In genomic region chr3:46131884-46132478, GRCh38 we compare ENCODE assay signal across 21 cellular contexts.
DNase-seq lines count a peak whose midpoint lies in the region; ATAC-seq and TF ChIP-seq lines count a peak whose summit lies in the region.
"Had no signal": no experiment of that assay in that cellular context is flagged by ENCODE, and none has a peak within 500 bp of the region (broad histone marks: within the 10 kb centered on the region; RNA-seq: fewer than 3 reads in every experiment).

No MANE protein-coding gene starts in this region.

- no peak overlapping the region for H4K12ac ChIP-seq in trophoblast cell (ENCODE audit: low read depth, low read length)

- no peak overlapping the region for H3K4me2 ChIP-seq in trophoblast cell (ENCODE audit: low read length)
- H3K4me2 ChIP-seq: A549, BLaER1 had no signal

- H3K27me3 ChIP-seq in trophoblast cell (ENCODE audit: insufficient read depth, low read length) (no peaks in the 10 kb centered on the region), aorta (ENCODE audit: control insufficient read depth in 1 of 2, insufficient read depth in 2 of 2, low read length in 1 of 2) (no peaks in the 10 kb centered on the region), body of pancreas (no peaks in the 10 kb centered on the region)
- H3K27me3 ChIP-seq: BLaER1 had no signal

- no peaks in the 10 kb centered on the region for H3K36me3 ChIP-seq in trophoblast cell (ENCODE audit: control insufficient read depth in 1 of 2, insufficient read depth in 2 of 2, low read length in 2 of 2)
- H3K36me3 ChIP-seq in aorta (ENCODE audit: control insufficient read depth in 1 of 2, insufficient read depth in 2 of 2, low read length in 1 of 2), result no peaks in the 10 kb centered on the region
- H3K36me3 ChIP-seq in body of pancreas (replicated peaks in 1 of 2; ENCODE audit: insufficient read depth in 1 of 2, low read depth in 2 of 2), result no peaks in the 10 kb centered on the region
- H3K36me3 ChIP-seq: BLaER1, HAP-1 had no signal

- H3K9me3 ChIP-seq in trophoblast cell (ENCODE audit: insufficient read depth, low read depth, low read length) (no peaks in the 10 kb centered on the region), aorta (ENCODE audit: control insufficient read depth, low read length) (no peaks in the 10 kb centered on the region), body of pancreas (no peaks in the 10 kb centered on the region)
- H3K9me3 ChIP-seq: A549, BLaER1, HAP-1 had no signal

- peaks cover 0 to 3% (median 0%) of the 10 kb centered on the region in 3 donors for H3K27me3 Mint-ChIP-seq in CD14-positive monocyte (ENCODE audit: low read depth in 3 of 3)
- H3K27me3 Mint-ChIP-seq: IgD-negative memory B cell had no signal

- H3K9ac ChIP-seq in trophoblast cell (ENCODE audit: low read length), result no peak overlapping the region
- H3K9ac ChIP-seq: BLaER1, GM23248 had no signal

- H3K79me1 ChIP-seq in trophoblast cell (ENCODE audit: low read length), result peaks cover 19% of the 10 kb centered on the region

- H2AFZ ChIP-seq in trophoblast cell (ENCODE audit: insufficient read depth, low read length, poor library complexity), result no peak overlapping the region
- H2AFZ ChIP-seq: GM23248 had no signal

- no peak overlapping the region for H3K4me3 Mint-ChIP-seq in CD14-positive monocyte
- H3K4me3 Mint-ChIP-seq: CD8-positive, alpha-beta T cell had no signal

- no peak for TF ChIP-seq POLR2A in body of pancreas (IDR thresholded peaks at IDR 0.05)

- H3K4me1 ChIP-seq in trophoblast cell (ENCODE audit: control insufficient read depth in 1 of 2, insufficient read depth in 2 of 2, low read length in 2 of 2) (peaks cover 4 to 11% of the 10 kb centered on the region in 2 experiments), aorta (ENCODE audit: control insufficient read depth in 1 of 2, insufficient read depth in 2 of 2, low read length in 2 of 2) (no peaks in the 10 kb centered on the region), body of pancreas (no peaks in the 10 kb centered on the region)
- H3K4me1 ChIP-seq: A549, HAP-1 had no signal

- H3K4me3 ChIP-seq in trophoblast cell (ENCODE audit: low read depth, low read length), result no peak overlapping the region
- H3K4me3 ChIP-seq in aorta (ENCODE audit: low read length in 2 of 2), result no peak overlapping the region
- no peak overlapping the region for H3K4me3 ChIP-seq in body of pancreas
- no peak overlapping the region for H3K4me3 ChIP-seq in coronary artery
- H3K4me3 ChIP-seq: A549, BLaER1, GM12878, GM23248, HAP-1 had no signal

- H3K14ac ChIP-seq in trophoblast cell (ENCODE audit: low read length), result peak overlapping the region; percentile 10

- no CpG with 5 or more reads among the region's 8 CpGs for WGBS in trophoblast cell (ENCODE audit: extremely low coverage, insufficient coverage, insufficient read length)
- WGBS in aorta, 2 donors, result 78 to 85% methylated on average over 8 of the region's 8 CpGs
- 71 to 85% methylated on average over 7 to 8 of the region's 8 CpGs for WGBS in body of pancreas, 2 donors

- H2BK12ac ChIP-seq in trophoblast cell (ENCODE audit: low read length), result peak overlapping the region; percentile 9

- H3K79me2 ChIP-seq in trophoblast cell (ENCODE audit: control insufficient read depth, insufficient read depth, low read length, poor library complexity), result no peaks in the 10 kb centered on the region

- H3K9me3 Mint-ChIP-seq in CD14-positive monocyte, result peaks cover 0 to 4% (median 0%) of the 10 kb centered on the region in 7 donors
- H3K9me3 Mint-ChIP-seq: CD8-positive, alpha-beta T cell; IgD-negative memory B cell had no signal

- H3K18ac ChIP-seq in trophoblast cell (ENCODE audit: low read length), result peak overlapping the region; percentile 3

- H3K23ac ChIP-seq in trophoblast cell (ENCODE audit: low read length), result no peak overlapping the region

- H2AK5ac ChIP-seq in trophoblast cell (ENCODE audit: low read length), result peak overlapping the region; percentile 11

- no peak overlapping the region for H3K4ac ChIP-seq in trophoblast cell (ENCODE audit: low read depth, low read length)

- H4K8ac ChIP-seq in trophoblast cell (ENCODE audit: low read depth, low read length), result no peak overlapping the region

- intact Hi-C loops in CD14-positive monocyte (cut with micrococcal nuclease), result loop anchor here in 1 of 2 donors (2.0 kb wide), 1 partner anchor 15 kb away; no protein-coding TSS in a partner anchor
- intact Hi-C loops in aorta (cut with DNase I), result no loop called here
- intact Hi-C loops in body of pancreas (cut with DNase I), result no loop called here

- peak overlapping the region; percentile 2 for H4K91ac ChIP-seq in trophoblast cell (ENCODE audit: low read depth, low read length)

- no peak overlapping the region for H3K27ac ChIP-seq in trophoblast cell (ENCODE audit: low read depth, low read length)
- H3K27ac ChIP-seq in aorta (ENCODE audit: low read depth in 1 of 2, low read length in 2 of 2), result no peak overlapping the region
- no peak overlapping the region for H3K27ac ChIP-seq in body of pancreas
- H3K27ac ChIP-seq in coronary artery, result peak overlapping the region in 1 of 2 donors; percentile 41
- H3K27ac ChIP-seq: 22Rv1, A549, BLaER1, GM23248 had no signal

- DNase-seq in CD14-positive monocyte (ENCODE audit: low spot score) (no peak), left lobe of liver (ENCODE audit: low spot score) (no peak), trophoblast cell (peak in 1 of 2 donors; percentile 44), aorta (no peak), body of pancreas (no peak), DMS 273 (lab: John Stamatoyannopoulos, UW; ENCODE audit: unreplicated experiment) (no peak), coronary artery (ENCODE audit: low spot score) (no peak)
- DNase-seq: Calu3; CD8-positive, alpha-beta T cell; DMS 273 treated with DMSO at 0.1 percent for 48 hours; DMS53; DND-41; EL; GM23248 had no signal

- H3K4me1 Mint-ChIP-seq in CD14-positive monocyte, result peaks cover 17% of the 10 kb centered on the region

- H3K36me3 Mint-ChIP-seq in CD14-positive monocyte, result peaks cover 2 to 4% of the 10 kb centered on the region in 2 donors
- H3K36me3 Mint-ChIP-seq: CD8-positive, alpha-beta T cell had no signal

- H2BK5ac ChIP-seq in trophoblast cell (ENCODE audit: low read depth, low read length, poor library complexity), result no peak overlapping the region

- ATAC-seq in left lobe of liver, result peak; percentile 85
- ATAC-seq in aorta (ENCODE audit: low FRiP score), result peak; percentile 22
- no peak for ATAC-seq in body of pancreas
- ATAC-seq: A549; CD8-positive, alpha-beta T cell; GM12878; HepG2 had no signal

- H3K27ac Mint-ChIP-seq in CD14-positive monocyte, result peak overlapping the region in 6 of 7 donors; percentile 78 to 92 (median 86)
- H3K27ac Mint-ChIP-seq: CD8-positive, alpha-beta T cell had no signal

- H2BK120ac ChIP-seq in trophoblast cell (ENCODE audit: insufficient read depth, low read length, poor library complexity), result no peak overlapping the region

- TF ChIP-seq CTCF in CD14-positive monocyte (IDR thresholded peaks at IDR 0.05) (no peak), body of pancreas (IDR thresholded peaks at IDR 0.05) (no peak), coronary artery (IDR thresholded peaks at IDR 0.05) (no peak)
